Comparison of ENCODE assay signal across 15 cellular contexts in genomic region chr21:45310446-45310845, GRCh38. TPM values are rescaled to one million over a fixed set of nuclear protein-coding genes. Genes with fewer than 3 reads are reported as not detected.
DNase-seq lines count a peak whose midpoint lies in the region; ATAC-seq, FAIRE-seq and TF ChIP-seq lines count a peak whose summit lies in the region.
"Had no signal": no experiment of that assay in that cellular context is flagged by ENCODE, and none has a peak within 500 bp of the region (broad histone marks: within the 10 kb centered on the region; RNA-seq: fewer than 3 reads in every experiment).

No MANE protein-coding gene starts in this region.

- H3K27me3 Mint-ChIP-seq in activated T-cell treated with anti-CD3 and anti-CD28 coated beads, Interleukin-2, amount 50 U/mL, for 24 hours: peaks cover 6% of the 10 kb centered on the region

- H2BK12ac ChIP-seq in H1 (ENCODE audit: low read depth, low read length): no peak overlapping the region

- no peak overlapping the region for H2BK20ac ChIP-seq in H1 (ENCODE audit: low read length)

- H3K4me3 ChIP-seq in H1 (ENCODE audit: extremely low read depth in 1 of 4, insufficient read depth in 2 of 4, low read depth in 3 of 4, low read length in 4 of 4): no peak overlapping the region
- no peak overlapping the region for H3K4me3 ChIP-seq in sigmoid colon
- H3K4me3 ChIP-seq: BLaER1 treated with 17β-estradiol and CSF1 and Interleukin-3, amounts not matched to agents 10 nM and 100 nM had no signal

- H3K79me2 ChIP-seq in H1 (ENCODE audit: control insufficient read depth in 1 of 2, insufficient read depth in 2 of 2, low read length in 2 of 2): no peaks in the 10 kb centered on the region

- 90% methylated on average over 10 of the region's 10 CpGs; no CpG with 5 or more reads in 1 of the 2 experiments for WGBS in H1 (ENCODE audit: extremely low coverage in 1 of 2, insufficient coverage in 1 of 2, insufficient read length in 1 of 2, insufficient replicate concordance in 2 of 2, low coverage in 1 of 2, low lambda C conversion rate in 2 of 2, missing lambda C conversion rate in 1 of 2), 2 experiments
- WGBS in sigmoid colon, 2 donors: 83 to 91% methylated on average over 10 of the region's 10 CpGs

- no peaks in the 10 kb centered on the region for H3K9me3 Mint-ChIP-seq in activated T-cell treated with anti-CD3 and anti-CD28 coated beads, Interleukin-2, amount 50 U/mL, for 24 hours
- H3K9me3 Mint-ChIP-seq in stimulated activated effector memory CD8-positive, alpha-beta T cell treated with anti-CD3 and anti-CD28 coated beads, Interleukin-12 subunit alpha, Interleukin-12 subunit beta, amount 100 ng/mL, for 72 hours: no peaks in the 10 kb centered on the region

- no peak overlapping the region for H3K4me2 ChIP-seq in H1 (ENCODE audit: insufficient read depth in 1 of 2, low read depth in 2 of 2, low read length in 2 of 2)

- no peak overlapping the region for H4K5ac ChIP-seq in H1 (ENCODE audit: insufficient read length, low read depth, low read length)

- H3K27ac ChIP-seq in H1 (ENCODE audit: low read depth, low read length): no peak overlapping the region
- H3K27ac ChIP-seq in sigmoid colon: no peak overlapping the region
- H3K27ac ChIP-seq: BLaER1 treated with 17β-estradiol and CSF1 and Interleukin-3, amounts not matched to agents 10 nM and 100 nM had no signal

- POLR2A ChIA-PET in H1 (lab: Charles Lee; ENCODE audit: partially characterized antibody): interaction anchor here (1.0 to 1.4 kb wide), 2 partner anchors 13 to 26 kb away, joined by 3 read pairs; no protein-coding TSS in a partner anchor

- no peak overlapping the region for H3K18ac ChIP-seq in H1 (ENCODE audit: extremely low read depth, low read length)

- H3K23ac ChIP-seq in H1 (ENCODE audit: insufficient read length): no peak overlapping the region

- H3K79me1 ChIP-seq in H1 (ENCODE audit: low read depth, low read length): no peaks in the 10 kb centered on the region

- H3K14ac ChIP-seq in H1 (ENCODE audit: insufficient read length): no peak overlapping the region

- no peak overlapping the region for H2AK5ac ChIP-seq in H1 (ENCODE audit: low read depth, low read length)

- CTCF ChIA-PET in H1 (lab: Charles Lee; ENCODE audit: partially characterized antibody): interaction anchor here (0.6 to 2.9 kb wide), 4 partner anchors 13 to 415 kb away, joined by 3 to 27 read pairs (median 4); no protein-coding TSS in a partner anchor

- H3K56ac ChIP-seq in H1 (replicated peaks; ENCODE audit: insufficient read length, low read depth, low read length): no peak overlapping the region

- H3K4me3 Mint-ChIP-seq in activated T-cell treated with anti-CD3 and anti-CD28 coated beads, Interleukin-2, amount 50 U/mL, for 24 hours: no peak overlapping the region
- no peak overlapping the region for H3K4me3 Mint-ChIP-seq in stimulated activated effector memory CD8-positive, alpha-beta T cell treated with anti-CD3 and anti-CD28 coated beads, Interleukin-12 subunit alpha, Interleukin-12 subunit beta, amount 100 ng/mL, for 72 hours

- H4K8ac ChIP-seq in H1 (ENCODE audit: extremely low read depth, insufficient read depth, low read length): peak overlapping the region; percentile 35

- H3K36me3 Mint-ChIP-seq in activated T-cell treated with anti-CD3 and anti-CD28 coated beads, Interleukin-2, amount 50 U/mL, for 24 hours (ENCODE audit: low read depth): no peaks in the 10 kb centered on the region
- no peaks in the 10 kb centered on the region for H3K36me3 Mint-ChIP-seq in stimulated activated effector memory CD8-positive, alpha-beta T cell treated with anti-CD3 and anti-CD28 coated beads, Interleukin-12 subunit alpha, Interleukin-12 subunit beta, amount 100 ng/mL, for 72 hours

- no peak overlapping the region for H3K9ac ChIP-seq in H1 (replicated peaks in 1 of 4; ENCODE audit: extremely low read depth in 1 of 4, low read depth in 3 of 4, low read length in 3 of 4)

- no peak for TF ChIP-seq POLR2A in H1 (IDR thresholded peaks at IDR 0.05; ENCODE audit: control extremely low read depth in 1 of 2, low read depth in 2 of 2, low read length in 2 of 2)
- no peak for TF ChIP-seq POLR2A in sigmoid colon (IDR thresholded peaks at IDR 0.05)

- DNase-seq in RCC 7860 (ENCODE audit: low spot score): peak; percentile 33
- DNase-seq in H1 (ENCODE audit: low read depth in 1 of 2, low spot score in 2 of 2): no peak
- DNase-seq in left lobe of liver (ENCODE audit: low spot score): peak; percentile 38
- DNase-seq in sigmoid colon: peak; percentile 63
- no peak for DNase-seq in activated T-cell treated with anti-CD3 and anti-CD28 coated beads, Interleukin-2, amount 50 U/mL, for 24 hours
- no peak for DNase-seq in stimulated activated effector memory CD8-positive, alpha-beta T cell treated with anti-CD3 and anti-CD28 coated beads, Interleukin-12 subunit alpha, Interleukin-12 subunit beta, amount 100 ng/mL, for 72 hours (ENCODE audit: low spot score in 2 of 2)
- no peak for DNase-seq in AG20443 (ENCODE audit: low spot score)
- DNase-seq: H7, MM.1S, NCI-H1105, NCI-H1694 treated with DMSO at 0.1 percent for 48 hours, NCI-H446 treated with DMSO at 0.1 percent for 48 hours, NCI-H748 treated with DMSO at 0.1 percent for 48 hours, PC-3 had no signal

- H3K4ac ChIP-seq in H1 (replicated peaks; ENCODE audit: insufficient read length, low read depth, low read length): no peak overlapping the region

- H3K9me3 ChIP-seq in H1 (ENCODE audit: insufficient read depth in 2 of 2, low read depth in 1 of 2, low read length in 1 of 2) (0 out of 4 replicates have a peak, but pooled peaks cover 0 to 3% of the 10 kb centered on the region in 2 experiments), sigmoid colon (no peaks in the 10 kb centered on the region)

- H3K36me3 ChIP-seq in H1 (ENCODE audit: control insufficient read depth in 2 of 4, insufficient read depth in 4 of 4, low read length in 3 of 4) (no peaks in the 10 kb centered on the region), sigmoid colon (no peaks in the 10 kb centered on the region)
- H3K36me3 ChIP-seq: BLaER1 treated with 17β-estradiol and CSF1 and Interleukin-3, amounts not matched to agents 10 nM and 100 nM had no signal

- H2BK15ac ChIP-seq in H1 (ENCODE audit: low read length): no peak overlapping the region

- FAIRE-seq in RCC 7860 (lab: Jason Lieb, UNC) (no peak), H1 (lab: Jason Lieb, UNC) (no peak)

- intact Hi-C loops in sigmoid colon (cut with DNase I): no loop called here

- H3K23me2 ChIP-seq in H1 (ENCODE audit: low read depth, low read length): peaks cover 5% of the 10 kb centered on the region

- H3K27ac Mint-ChIP-seq in activated T-cell treated with anti-CD3 and anti-CD28 coated beads, Interleukin-2, amount 50 U/mL, for 24 hours: no peak overlapping the region
- H3K27ac Mint-ChIP-seq in stimulated activated effector memory CD8-positive, alpha-beta T cell treated with anti-CD3 and anti-CD28 coated beads, Interleukin-12 subunit alpha, Interleukin-12 subunit beta, amount 100 ng/mL, for 72 hours: no peak overlapping the region

- peaks cover 0 to 3% of the 10 kb centered on the region in 2 experiments for H4K20me1 ChIP-seq in H1 (replicated peaks in 1 of 2; ENCODE audit: control insufficient read depth in 1 of 2, insufficient read depth in 2 of 2, low read length in 2 of 2)

- H3K4me1 ChIP-seq in H1 (replicated peaks in 1 of 4; ENCODE audit: control insufficient read depth in 3 of 4, insufficient read depth in 4 of 4, low read length in 3 of 4) (peaks cover 0 to 3% (median 1%) of the 10 kb centered on the region in 4 experiments; a peak in 4 of 7 replicates), sigmoid colon (peaks cover 0 to 44% (median 32%) of the 10 kb centered on the region in 4 donors)

- ATAC-seq in left lobe of liver: no peak
- ATAC-seq in stimulated activated effector memory CD8-positive, alpha-beta T cell treated with anti-CD3 and anti-CD28 coated beads, Interleukin-12 subunit alpha, Interleukin-12 subunit beta, amount 100 ng/mL, for 72 hours: no peak
- ATAC-seq: PC-3 had no signal

- H3K27me3 ChIP-seq in H1 (replicated peaks in 1 of 4; ENCODE audit: control insufficient read depth in 3 of 4, extremely low read depth in 1 of 4, insufficient read depth in 3 of 4, low read length in 3 of 4) (peaks cover 0 to 3% (median 0%) of the 10 kb centered on the region in 4 experiments; a peak in 3 of 7 replicates), sigmoid colon (no peaks in the 10 kb centered on the region)

- H2BK120ac ChIP-seq in H1 (replicated peaks; ENCODE audit: low read depth, low read length): no peak overlapping the region

- TF ChIP-seq EP300 in H1 (IDR thresholded peaks at IDR 0.05; ENCODE audit: borderline replicate concordance in 1 of 2, low read depth in 2 of 2, low read length in 2 of 2): no peak
- no peak for TF ChIP-seq EP300 in sigmoid colon (IDR thresholded peaks at IDR 0.05)

- peaks cover 9% of the 10 kb centered on the region for H3K4me1 Mint-ChIP-seq in activated T-cell treated with anti-CD3 and anti-CD28 coated beads, Interleukin-2, amount 50 U/mL, for 24 hours (ENCODE audit: low read depth)
- peaks cover 9% of the 10 kb centered on the region for H3K4me1 Mint-ChIP-seq in stimulated activated effector memory CD8-positive, alpha-beta T cell treated with anti-CD3 and anti-CD28 coated beads, Interleukin-12 subunit alpha, Interleukin-12 subunit beta, amount 100 ng/mL, for 72 hours

- H2AFZ ChIP-seq in H1 (ENCODE audit: low read length): no peak overlapping the region

- TF ChIP-seq RAD21 in H1 (IDR thresholded peaks at IDR 0.05 in 1 of 2, conservative IDR thresholded peaks at IDR 0.05 in 1 of 2; ENCODE audit: low read depth in 2 of 2, low read length in 2 of 2): no peak

- H4K91ac ChIP-seq in H1 (replicated peaks; ENCODE audit: insufficient read length, low read length): no peak overlapping the region

- TF ChIP-seq CTCF in H1 (IDR thresholded peaks at IDR 0.05; ENCODE audit: control extremely low read depth in 1 of 3, insufficient read depth in 1 of 3, low read depth in 1 of 3, low read length in 3 of 3) (no peak), sigmoid colon (IDR thresholded peaks at IDR 0.05) (no peak)

- H2BK5ac ChIP-seq in H1 (ENCODE audit: low read depth, low read length): no peak overlapping the region

TF ChIP-seq in H1, 55 proteins besides CTCF, POLR2A, EP300 and RAD21 (continues in another document):
- TF ChIP-seq SUZ12 (IDR thresholded peaks at IDR 0.05; ENCODE audit: low read length): no peak
- no peak for TF ChIP-seq BACH1 (IDR thresholded peaks at IDR 0.05; ENCODE audit: low read length)

RNA-seq across cellular contexts. Expression of gene POFUT2, which starts 22.8 kb away (rescaled TPM):
- total RNA-seq in H1 (2021; fragmentation: NEBNext Ultra II Directional; extraction: Animal tissue kit (Norgen Biotek cat#: 25700)): 32.1 and 34.6 TPM in 2 replicates
- polyA plus RNA-seq in H1 (2011; rRNA removed) (13.7 and 21.0 TPM in 2 replicates), sigmoid colon (10 to 100 TPM in 1 of 3 donors, 1 to 10 TPM in 2; 2.5 to 21.6 (median 3.0) TPM)
- 20.3 TPM for polyA plus RNA-seq in H1 (2011; cell fraction: cytosol; rRNA removed)
- polyA plus RNA-seq in H1 (2011; cell fraction: nucleus; rRNA removed): 88.5 TPM
- 24.1 to 33.7 TPM (median 29.4 TPM) in 4 replicates for polyA plus RNA-seq in H1 (2012, experiment 1 of 2)
- 15.8 TPM for polyA plus RNA-seq in H1 (2012, experiment 2 of 2)
- polyA plus RNA-seq in H1 (2013, experiment 1 of 2): 33.3 TPM
- 33.7 TPM for polyA plus RNA-seq in H1 (2013, experiment 2 of 2)
- 11.2 and 13.2 TPM in 2 replicates for polyA minus RNA-seq in H1 (2011; rRNA and poly(A)+ RNA removed)
- 13.0 TPM for polyA minus RNA-seq in H1 (2011; cell fraction: cytosol; rRNA and poly(A)+ RNA removed)
- 28.5 TPM for polyA minus RNA-seq in H1 (2011; cell fraction: nucleus; rRNA and poly(A)+ RNA removed)
- total RNA-seq in left lobe of liver (17.5 TPM), sigmoid colon (10 to 100 TPM; 13.0 to 31.3 (median 20.9) TPM)

Comparison
In these comparisons a context has a peak if more than half of its experiments do, and no peak if none do; other contexts are left out.
1. DNase-seq: peak in RCC 7860 (single experiment), left lobe of liver (single experiment) and sigmoid colon (single experiment); none in H1 (0 of 2), activated T-cell treated with anti-CD3 and anti-CD28 coated beads, Interleukin-2, amount 50 U/mL, for 24 hours (single experiment), stimulated activated effector memory CD8-positive, alpha-beta T cell treated with anti-CD3 and anti-CD28 coated beads, Interleukin-12 subunit alpha, Interleukin-12 subunit beta, amount 100 ng/mL, for 72 hours (0 of 2) and AG20443 (single experiment).